ENCODE assay signal across 24 cellular contexts in the genomic region with DNA sequence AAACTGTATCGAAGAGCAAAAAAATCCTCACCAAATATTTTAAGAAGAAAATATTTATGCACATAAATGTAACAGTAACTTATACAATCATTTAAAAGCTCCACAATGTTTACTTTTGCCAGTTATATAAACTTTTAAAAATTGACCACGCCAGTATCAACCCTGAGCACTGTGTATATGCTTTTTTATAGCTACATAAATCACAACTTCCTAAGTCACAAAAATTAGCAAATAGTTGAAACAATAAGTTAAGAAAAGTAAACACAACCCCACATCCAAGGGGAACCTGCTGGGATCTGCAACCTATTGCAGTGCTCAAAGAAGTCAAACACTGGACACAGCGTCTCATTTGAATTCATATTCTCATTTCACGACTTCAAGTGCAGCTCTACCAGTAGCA.
DNase-seq lines count a peak whose midpoint lies in the region; ATAC-seq, FAIRE-seq and TF ChIP-seq lines count a peak whose summit lies in the region.
"Had no signal": no experiment of that assay in that cellular context is flagged by ENCODE, and none has a peak within 500 bp of the region (broad histone marks: within the 10 kb centered on the region; RNA-seq: fewer than 3 reads in every experiment).

No MANE protein-coding gene starts in this region.

- H3K4me2 ChIP-seq in HCT116 (ENCODE audit: low read length) (0 out of 2 replicates have a peak overlapping the region, but pooled peaks have one; percentile 19), skeletal muscle satellite cell (ENCODE audit: low read length) (peak overlapping the region; percentile 58)

- no peak for TF ChIP-seq POLR2A in HCT116 (IDR thresholded peaks at IDR 0.05; ENCODE audit: borderline replicate concordance, extremely low read depth, insufficient read depth, insufficient read length)

- H3K9me2 ChIP-seq in HCT116 (ENCODE audit: insufficient read depth): no peaks in the 10 kb centered on the region

- no peaks in the 10 kb centered on the region for H3K36me3 ChIP-seq in HCT116 (ENCODE audit: control insufficient read depth in 1 of 2, insufficient read depth in 2 of 2, low read length in 2 of 2)
- H3K36me3 ChIP-seq in RWPE2 (ENCODE audit: low read depth): peaks cover 19% of the 10 kb centered on the region
- peaks cover 0 to 7% (median 0%) of the 10 kb centered on the region in 4 donors for H3K36me3 ChIP-seq in liver (ENCODE audit: control insufficient read depth in 4 of 4, insufficient read depth in 3 of 4, low read depth in 1 of 4, low read length in 3 of 4)
- H3K36me3 ChIP-seq in skeletal muscle satellite cell (ENCODE audit: insufficient read depth, low read length): peaks cover 17% of the 10 kb centered on the region
- H3K36me3 ChIP-seq: ascending aorta had no signal

- CTCF ChIA-PET in HCT116 (lab: Charles Lee): interaction anchor here (1.1 to 1.8 kb wide), 2 partner anchors 23 to 94 kb away, joined by 3 to 7 read pairs; no protein-coding TSS in a partner anchor

- TF ChIP-seq CTCF in HCT116 (IDR thresholded peaks at IDR 0.05 in 2 of 3, conservative IDR thresholded peaks at IDR 0.05 in 1 of 3; ENCODE audit: borderline replicate concordance in 1 of 3, insufficient read depth in 1 of 3, low read depth in 2 of 3, low read length in 2 of 3): no peak
- no peak for TF ChIP-seq CTCF in RWPE2 (IDR thresholded peaks at IDR 0.05; ENCODE audit: poor library complexity, severe bottlenecking)
- no peak for TF ChIP-seq CTCF in liver (IDR thresholded peaks at IDR 0.05; ENCODE audit: low read depth, low read length, missing input control)

- TF ChIP-seq RAD21 in HCT116 (IDR thresholded peaks at IDR 0.05; ENCODE audit: low read depth): no peak
- no peak for TF ChIP-seq RAD21 in liver (IDR thresholded peaks at IDR 0.05)

- no TSS peak for BruUV-seq in HCT116 (replicated peaks; lab: Mats Ljungman, UMichigan)

- DNase-seq in HCT116 (ENCODE audit: low read depth, low spot score) (no peak), RWPE2 (ENCODE audit: low spot score) (no peak), NCI-H2081 (lab: John Stamatoyannopoulos, UW) (no peak), NCI-H524 treated with DMSO at 0.1 percent for 48 hours (lab: John Stamatoyannopoulos, UW) (no peak), HTR-8/SVneo (ENCODE audit: insufficient read length, low spot score) (no peak)
- DNase-seq: activated CD4-positive, alpha-beta T cell treated with anti-CD3 and anti-CD28 coated beads, Interleukin-2, amount 50 U/mL, for 48 hours; activated CD8-positive, alpha-beta memory T cell treated with anti-CD3 and anti-CD28 coated beads, Interleukin-2, amount 50 U/mL, for 48 hours; activated naive CD8-positive, alpha-beta T cell treated with anti-CD3 and anti-CD28 coated beads for 36 hours; AML-193; caudate nucleus; CD8-positive, alpha-beta T cell; head of caudate nucleus; Karpas-422; NCI-H1048; NCI-H187; NCI-H226; OCI-M1; SIG-M5; stimulated activated CD8-positive, alpha-beta memory T cell treated with anti-CD3 and anti-CD28 coated beads, Interleukin-4, amount 100 ng/mL, for 48 hours; SW 1271 had no signal

- peaks cover 62% of the 10 kb centered on the region for H3K79me2 ChIP-seq in HCT116 (ENCODE audit: insufficient read depth, low read length)

- RAD21 ChIA-PET in HCT116 (lab: Charles Lee; ENCODE audit: low non-redundant PET in 1 of 2, low total read pairs in 2 of 2, uncharacterized antibody in 2 of 2, unreplicated experiment in 2 of 2): no interaction called here

- H4K20me1 ChIP-seq in HCT116 (ENCODE audit: insufficient read depth): no peaks in the 10 kb centered on the region

- POLR2A ChIA-PET in HCT116 (lab: Charles Lee): interaction anchor here (1.8 kb wide), 1 partner anchor 19 kb away, joined by 10 read pairs; no protein-coding TSS in a partner anchor

- WGBS in liver: 62% methylated on average over 4 of the region's 4 CpGs

- H3K4me1 ChIP-seq in HCT116 (ENCODE audit: control insufficient read depth in 1 of 2, insufficient read depth in 2 of 2, low read length in 2 of 2): peaks cover 71 to 72% of the 10 kb centered on the region in 2 experiments
- H3K4me1 ChIP-seq in RWPE2 (ENCODE audit: insufficient read depth, poor library complexity, severe bottlenecking): peaks cover 67% of the 10 kb centered on the region
- H3K4me1 ChIP-seq in liver (ENCODE audit: control insufficient read depth in 4 of 4, insufficient read depth in 4 of 4, low read length in 3 of 4): peaks cover 10 to 53% (median 29%) of the 10 kb centered on the region in 4 donors
- H3K4me1 ChIP-seq in skeletal muscle satellite cell (ENCODE audit: control insufficient read depth, insufficient read depth, low read length): peaks cover 70% of the 10 kb centered on the region

- no peak for ATAC-seq in HCT116
- no peak for ATAC-seq in RWPE2 (ENCODE audit: low read depth)
- ATAC-seq: CD8-positive, alpha-beta T cell; natural killer cell treated with Interleukin-12 subunit alpha and Interleukin-12 subunit beta and Interleukin-15 and Interleukin-18, amount 100 ng/mL, for 72 hours had no signal

- H3K9me3 ChIP-seq in HCT116 (ENCODE audit: control insufficient read depth in 1 of 2, insufficient read depth in 1 of 2, low read depth in 1 of 2, low read length in 2 of 2) (no peaks in the 10 kb centered on the region), RWPE2 (ENCODE audit: severe bottlenecking) (no peaks in the 10 kb centered on the region), liver (ENCODE audit: control insufficient read depth in 4 of 4, low read length in 3 of 4) (no peaks in the 10 kb centered on the region), skeletal muscle satellite cell (replicated peaks; ENCODE audit: low read length) (no peaks in the 10 kb centered on the region)
- H3K9me3 ChIP-seq: ascending aorta had no signal

- H3K27ac ChIP-seq in HCT116 (ENCODE audit: low read depth, low read length) (peak overlapping the region; percentile 82), RWPE2 (ENCODE audit: poor library complexity, severe bottlenecking) (peak overlapping the region; percentile 100), liver (ENCODE audit: low read depth in 1 of 2, low read length in 2 of 2) (peak overlapping the region; percentile 13 to 20)
- H3K27ac ChIP-seq: ascending aorta had no signal

- intact Hi-C loops in HCT116 (cut with micrococcal nuclease): no loop called here

- H3K4me3 ChIP-seq in HCT116 (replicated peaks in 1 of 2; ENCODE audit: low read depth in 1 of 2, low read length in 2 of 2) (no peak overlapping the region), RWPE2 (ENCODE audit: severe bottlenecking) (no peak overlapping the region), liver (ENCODE audit: low read depth in 1 of 3, low read length in 3 of 3) (no peak overlapping the region), skeletal muscle satellite cell (ENCODE audit: low read length) (no peak overlapping the region)
- H3K4me3 ChIP-seq: ascending aorta had no signal

- H3K27me3 ChIP-seq in HCT116 (ENCODE audit: insufficient read depth, low read length) (no peaks in the 10 kb centered on the region), RWPE2 (ENCODE audit: insufficient read depth, poor library complexity, severe bottlenecking) (no peaks in the 10 kb centered on the region), liver (ENCODE audit: control insufficient read depth in 4 of 4, insufficient read depth in 4 of 4, low read length in 3 of 4) (no peaks in the 10 kb centered on the region), skeletal muscle satellite cell (ENCODE audit: control insufficient read depth, insufficient read depth, low read length) (no peaks in the 10 kb centered on the region)
- H3K27me3 ChIP-seq: ascending aorta had no signal

- no peak for FAIRE-seq in HTR-8/SVneo (lab: Jason Lieb, UNC)

- H3K9ac ChIP-seq in HCT116 (ENCODE audit: low read length): no peak overlapping the region
- no peak overlapping the region for H3K9ac ChIP-seq in liver (ENCODE audit: low read depth in 1 of 2, low read length in 2 of 2)
- peak overlapping the region; percentile 26 for H3K9ac ChIP-seq in skeletal muscle satellite cell (ENCODE audit: low read depth, low read length)

- no peak overlapping the region for H2AFZ ChIP-seq in HCT116 (ENCODE audit: low read depth, low read length, poor library complexity, severe bottlenecking)

TF ChIP-seq in HCT116, 20 proteins besides CTCF, POLR2A, EP300 and RAD21 (continues in another document):
- TF ChIP-seq SP1 (IDR thresholded peaks at IDR 0.05; ENCODE audit: low read depth) (no peak), CEBPB (IDR thresholded peaks at IDR 0.05; ENCODE audit: low read depth) (no peak)
- TF ChIP-seq, protein P1, sequence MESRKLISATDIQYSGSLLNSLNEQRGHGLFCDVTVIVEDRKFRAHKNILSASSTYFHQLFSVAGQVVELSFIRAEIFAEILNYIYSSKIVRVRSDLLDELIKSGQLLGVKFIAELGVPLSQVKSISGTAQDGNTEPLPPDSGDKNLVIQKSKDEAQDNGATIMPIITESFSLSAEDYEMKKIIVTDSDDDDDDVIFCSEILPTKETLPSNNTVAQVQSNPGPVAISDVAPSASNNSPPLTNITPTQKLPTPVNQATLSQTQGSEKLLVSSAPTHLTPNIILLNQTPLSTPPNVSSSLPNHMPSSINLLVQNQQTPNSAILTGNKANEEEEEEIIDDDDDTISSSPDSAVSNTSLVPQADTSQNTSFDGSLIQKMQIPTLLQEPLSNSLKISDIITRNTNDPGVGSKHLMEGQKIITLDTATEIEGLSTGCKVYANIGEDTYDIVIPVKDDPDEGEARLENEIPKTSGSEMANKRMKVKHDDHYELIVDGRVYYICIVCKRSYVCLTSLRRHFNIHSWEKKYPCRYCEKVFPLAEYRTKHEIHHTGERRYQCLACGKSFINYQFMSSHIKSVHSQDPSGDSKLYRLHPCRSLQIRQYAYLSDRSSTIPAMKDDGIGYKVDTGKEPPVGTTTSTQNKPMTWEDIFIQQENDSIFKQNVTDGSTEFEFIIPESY (IDR thresholded peaks at IDR 0.05; ENCODE audit: extremely low read depth, insufficient replicate concordance, low read length): no peak

TF ChIP-seq in liver, 16 proteins besides CTCF, POLR2A, EP300 and RAD21:
- TF ChIP-seq EGR1 (IDR thresholded peaks at IDR 0.05; ENCODE audit: low read depth in 2 of 2) (no peak), GABPA (IDR thresholded peaks at IDR 0.05 in 1 of 2, conservative IDR thresholded peaks at IDR 0.05 in 1 of 2) (no peak)

Comparison
In these comparisons a context has a peak if more than half of its experiments do, and no peak if none do; other contexts are left out.
1. H3K27ac ChIP-seq: peak in every context shown above with its lines; median percentile 100 in RWPE2; 82 in HCT116; 16 in liver.